8 cellular contexts compared by ENCODE assay signal in the genomic region with DNA sequence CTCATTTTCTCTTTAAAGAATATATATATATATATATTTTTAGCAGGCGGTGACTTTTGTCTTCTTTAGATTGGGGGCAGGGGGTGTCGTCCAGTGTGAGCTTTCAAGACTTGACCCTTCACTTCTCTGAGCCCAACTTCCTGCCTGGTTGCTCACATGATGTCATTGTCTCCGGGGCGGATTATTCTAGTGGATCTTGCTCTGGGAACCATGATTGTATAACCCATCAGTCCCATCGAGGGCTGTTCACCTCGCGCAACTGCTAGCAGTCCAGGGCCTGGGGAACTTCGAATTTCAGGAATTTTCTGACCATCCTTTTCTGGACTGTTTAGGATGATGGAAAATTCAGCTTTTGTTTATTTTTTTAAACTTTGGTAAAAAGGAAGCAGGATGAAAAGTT. TPM values are rescaled to one million over a fixed set of nuclear protein-coding genes. Genes with fewer than 3 reads are reported as not detected.
DNase-seq lines count a peak whose midpoint lies in the region; ATAC-seq and TF ChIP-seq lines count a peak whose summit lies in the region.

No MANE protein-coding gene starts in this region.

- H3K27ac ChIP-seq in KOPT-K1 (ENCODE audit: low read depth, low read length, poor library complexity, severe bottlenecking) (peak overlapping the region; percentile 89), upper lobe of left lung (peak overlapping the region; percentile 93 to 97 (median 94))

- no peaks in the 10 kb centered on the region for H3K9me3 Mint-ChIP-seq in T-helper 1 cell treated with Interleukin-12 subunit alpha and Interleukin-12 subunit beta and Interleukin-4 antibody, amounts not matched to agents 30 μg/mL and 1 μg/mL, for 36 hours
- H3K9me3 Mint-ChIP-seq in mesothelial cell of epicardium = no peaks in the 10 kb centered on the region

- ATAC-seq in GM21529 (IDR thresholded peaks at IDR 0.05; ENCODE audit: unreplicated experiment) (peak; percentile 31), upper lobe of left lung (ENCODE audit: low FRiP score in 2 of 2) (peak; percentile 77 to 84), GM18858 (IDR thresholded peaks at IDR 0.05; ENCODE audit: unreplicated experiment) (no peak)

- peak overlapping the region; percentile 98 for H3K27ac Mint-ChIP-seq in T-helper 1 cell treated with Interleukin-12 subunit alpha and Interleukin-12 subunit beta and Interleukin-4 antibody, amounts not matched to agents 30 μg/mL and 1 μg/mL, for 36 hours
- H3K27ac Mint-ChIP-seq in mesothelial cell of epicardium = peak overlapping the region; percentile 98

- H3K9me3 ChIP-seq in KOPT-K1 (ENCODE audit: insufficient read depth, low read length, poor library complexity, severe bottlenecking) = no peaks in the 10 kb centered on the region
- no peaks in the 10 kb centered on the region for H3K9me3 ChIP-seq in upper lobe of left lung

- TF ChIP-seq CTCF in mesothelial cell of epicardium (IDR thresholded peaks at IDR 0.05; ENCODE audit: unreplicated experiment) (no peak), upper lobe of left lung (IDR thresholded peaks at IDR 0.05) (no peak)

- H3K36me3 ChIP-seq in KOPT-K1 (ENCODE audit: insufficient read depth, low read length) = peaks cover 2% of the 10 kb centered on the region; the same call in 1 of the 2 replicates
- no peaks in the 10 kb centered on the region for H3K36me3 ChIP-seq in upper lobe of left lung

- H3K27me3 ChIP-seq in upper lobe of left lung = no peaks in the 10 kb centered on the region

- 11 to 12% methylated on average over 8 of the region's 8 CpGs for WGBS in upper lobe of left lung, 2 donors

- peak overlapping the region; percentile 75 to 99 (median 98) for H3K4me3 ChIP-seq in upper lobe of left lung

- peaks cover 15% of the 10 kb centered on the region for H3K27me3 Mint-ChIP-seq in T-helper 1 cell treated with Interleukin-12 subunit alpha and Interleukin-12 subunit beta and Interleukin-4 antibody, amounts not matched to agents 30 μg/mL and 1 μg/mL, for 36 hours (ENCODE audit: low read depth)
- peaks cover 23% of the 10 kb centered on the region for H3K27me3 Mint-ChIP-seq in mesothelial cell of epicardium (ENCODE audit: low read depth)

- peak; percentile 83 for DNase-seq in Daoy (ENCODE audit: low read depth)
- peak; percentile 68 for DNase-seq in epidermal melanocyte (ENCODE audit: insufficient read length, low spot score)
- no peak for DNase-seq in mesothelial cell of epicardium (ENCODE audit: low spot score in 2 of 2, unreplicated experiment in 2 of 2)
- peak in 1 of 2 donors; percentile 86 for DNase-seq in upper lobe of left lung

- H3K36me3 Mint-ChIP-seq in T-helper 1 cell treated with Interleukin-12 subunit alpha and Interleukin-12 subunit beta and Interleukin-4 antibody, amounts not matched to agents 30 μg/mL and 1 μg/mL, for 36 hours (ENCODE audit: low read depth) = peaks cover 11% of the 10 kb centered on the region
- H3K36me3 Mint-ChIP-seq in mesothelial cell of epicardium = no peaks in the 10 kb centered on the region

- TF ChIP-seq EP300 in upper lobe of left lung (IDR thresholded peaks at IDR 0.05) = no peak

- H3K4me1 ChIP-seq in upper lobe of left lung = peaks cover 38 to 51% (median 44%) of the 10 kb centered on the region in 4 donors

- peaks cover 49% of the 10 kb centered on the region for H3K4me1 Mint-ChIP-seq in T-helper 1 cell treated with Interleukin-12 subunit alpha and Interleukin-12 subunit beta and Interleukin-4 antibody, amounts not matched to agents 30 μg/mL and 1 μg/mL, for 36 hours (ENCODE audit: low read depth)
- H3K4me1 Mint-ChIP-seq in mesothelial cell of epicardium = peaks cover 41% of the 10 kb centered on the region

- H3K4me3 Mint-ChIP-seq in T-helper 1 cell treated with Interleukin-12 subunit alpha and Interleukin-12 subunit beta and Interleukin-4 antibody, amounts not matched to agents 30 μg/mL and 1 μg/mL, for 36 hours = peak overlapping the region; percentile 97
- H3K4me3 Mint-ChIP-seq in mesothelial cell of epicardium = peak overlapping the region; percentile 86

- TF ChIP-seq POLR2A in upper lobe of left lung (IDR thresholded peaks at IDR 0.05) = peak in 1 of 4 donors; percentile 38

RNA-seq across cellular contexts. Expression of a gene that starts 1.0 kb away (rescaled TPM):
- total RNA-seq in Daoy (2014; rRNA removed; shearing (Covaris generic)) = 26.2 and 41.1 TPM in 2 replicates
- 107 to 112 TPM (median 111 TPM) in 3 replicates for total RNA-seq in mesothelial cell of epicardium
- 100 to 1,000 TPM; 103 to 150 (median 128) TPM for total RNA-seq in upper lobe of left lung

Comparison
In these comparisons a context has a peak if more than half of its experiments do, and no peak if none do; other contexts are left out.
1. DNase-seq: peak in Daoy (single experiment) and epidermal melanocyte (single experiment); none in mesothelial cell of epicardium (0 of 2).